In genomic region chrX:32026772-32027171, GRCh38 we compare ENCODE assay signal across 22 cellular contexts.
A peak's percentile ranks its signal among the peaks of the same experiment; 100 is the strongest.
DNase-seq lines count a peak whose midpoint lies in the region; ATAC-seq, FAIRE-seq and TF ChIP-seq lines count a peak whose summit lies in the region.
"Had no signal": no experiment of that assay in that cellular context is flagged by ENCODE, and none has a peak within 500 bp of the region (broad histone marks: within the 10 kb centered on the region; RNA-seq: fewer than 3 reads in every experiment).

No MANE protein-coding gene starts in this region.

- H3K79me1 ChIP-seq in H1 (ENCODE audit: low read depth, low read length) = no peaks in the 10 kb centered on the region
- H3K79me1 ChIP-seq in neuronal stem cell (ENCODE audit: low read depth, low read length) = no peaks in the 10 kb centered on the region

- no peaks in the 10 kb centered on the region for H3K79me2 ChIP-seq in H1 (ENCODE audit: control insufficient read depth in 1 of 2, insufficient read depth in 2 of 2, low read length in 2 of 2)

- no peak for FAIRE-seq in H1 (lab: Jason Lieb, UNC)
- FAIRE-seq: A204.1, GM12891, GM19239 had no signal

- H3K4me1 Mint-ChIP-seq in WTC11 = no peaks in the 10 kb centered on the region
- H3K4me1 Mint-ChIP-seq: CD14-positive monocyte; CD4-positive, alpha-beta memory T cell; CD4-positive, CD25-positive, alpha-beta regulatory T cell; CD8-positive, alpha-beta memory T cell had no signal

- H4K8ac ChIP-seq in H1 (ENCODE audit: extremely low read depth, insufficient read depth, low read length) (no peak overlapping the region), neuronal stem cell (ENCODE audit: low read depth, low read length) (no peak overlapping the region)

- DNase-seq in WTC11 (ENCODE audit: low spot score) (no peak), H1 (ENCODE audit: low read depth in 1 of 2, low spot score in 2 of 2) (no peak), neuronal stem cell (ENCODE audit: low spot score) (no peak), DMS153 treated with DMSO at 0.1 percent for 48 hours (lab: John Stamatoyannopoulos, UW; ENCODE audit: unreplicated experiment) (no peak)
- DNase-seq: 8988T; ACHN; BE2C; C1 segment of cervical spinal cord; CD4-positive, alpha-beta memory T cell; CD4-positive, CD25-positive, alpha-beta regulatory T cell; CD8-positive, alpha-beta memory T cell; COR-L47; DMS 273 treated with DMSO at 0.1 percent for 48 hours; DMS153; DMS79 treated with DMSO at 0.1 percent for 48 hours; GF-D8 had no signal

- H3K36me3 Mint-ChIP-seq in WTC11 = peaks cover 3% of the 10 kb centered on the region; the same call in 1 of the 2 replicates
- H3K36me3 Mint-ChIP-seq: CD14-positive monocyte; CD4-positive, alpha-beta memory T cell; CD4-positive, CD25-positive, alpha-beta regulatory T cell; CD8-positive, alpha-beta memory T cell had no signal

- TF ChIP-seq EP300 in H1 (IDR thresholded peaks at IDR 0.05; ENCODE audit: borderline replicate concordance in 1 of 2, low read depth in 2 of 2, low read length in 2 of 2) = no peak

- H3K9me3 Mint-ChIP-seq in WTC11 = no peaks in the 10 kb centered on the region; the same call in 1 of the 2 replicates

- H3K4me2 ChIP-seq in H1 (ENCODE audit: insufficient read depth in 1 of 2, low read depth in 2 of 2, low read length in 2 of 2) (no peak overlapping the region), neuronal stem cell (ENCODE audit: insufficient read depth, low read length, poor library complexity, severe bottlenecking) (no peak overlapping the region)
- H3K4me2 ChIP-seq: BLaER1 had no signal

- CTCF ChIA-PET in WTC11 (lab: Charles Lee) (no interaction called here), H1 (lab: Charles Lee; ENCODE audit: partially characterized antibody) (no interaction called here)

- ATAC-seq in WTC11 (no peak), GM21576 (IDR thresholded peaks at IDR 0.05; ENCODE audit: unreplicated experiment) (no peak)

- no peaks in the 10 kb centered on the region for H4K20me1 ChIP-seq in H1 (replicated peaks in 1 of 2; ENCODE audit: control insufficient read depth in 1 of 2, insufficient read depth in 2 of 2, low read length in 2 of 2)
- H4K20me1 ChIP-seq: BLaER1 had no signal

- POLR2A ChIA-PET in WTC11 (lab: Charles Lee) = no interaction called here
- POLR2A ChIA-PET in H1 (lab: Charles Lee; ENCODE audit: partially characterized antibody) = no interaction called here

- H2BK120ac ChIP-seq in H1 (replicated peaks; ENCODE audit: low read depth, low read length) (no peak overlapping the region), neuronal stem cell (ENCODE audit: low read depth, low read length) (no peak overlapping the region)

- H3K27me3 ChIP-seq in H1 (replicated peaks in 1 of 4; ENCODE audit: control insufficient read depth in 3 of 4, extremely low read depth in 1 of 4, insufficient read depth in 3 of 4, low read length in 3 of 4) (no peaks in the 10 kb centered on the region), neuronal stem cell (ENCODE audit: control insufficient read depth in 3 of 3, insufficient read depth in 3 of 3, low read depth in 1 of 3, low read length in 3 of 3) (no peaks in the 10 kb centered on the region)
- H3K27me3 ChIP-seq: BE2C, BLaER1 had no signal

- H2AK5ac ChIP-seq in H1 (ENCODE audit: low read depth, low read length) (no peak overlapping the region), neuronal stem cell (ENCODE audit: low read depth, low read length) (no peak overlapping the region)

- no peak for TF ChIP-seq CTCF in WTC11 (IDR thresholded peaks at IDR 0.05)
- TF ChIP-seq CTCF in H1 (IDR thresholded peaks at IDR 0.05; ENCODE audit: control extremely low read depth in 1 of 3, insufficient read depth in 1 of 3, low read depth in 1 of 3, low read length in 3 of 3) = no peak

- H4K5ac ChIP-seq in H1 (ENCODE audit: insufficient read length, low read depth, low read length) = no peak overlapping the region

- H2BK12ac ChIP-seq in H1 (ENCODE audit: low read depth, low read length) = no peak overlapping the region
- H2BK12ac ChIP-seq in neuronal stem cell (ENCODE audit: low read length) = no peak overlapping the region

- H3K27ac ChIP-seq in H1 (ENCODE audit: low read depth, low read length) (no peak overlapping the region), neuronal stem cell (replicated peaks; ENCODE audit: low read length) (no peak overlapping the region)
- H3K27ac ChIP-seq: BLaER1 had no signal

- no peaks in the 10 kb centered on the region for H3K9me3 ChIP-seq in H1 (ENCODE audit: insufficient read depth in 2 of 2, low read depth in 1 of 2, low read length in 1 of 2)
- no peaks in the 10 kb centered on the region for H3K9me3 ChIP-seq in neuronal stem cell (replicated peaks in 1 of 2; ENCODE audit: control insufficient read depth in 2 of 2, insufficient read depth in 1 of 2, low read depth in 1 of 2, low read length in 2 of 2)
- H3K9me3 ChIP-seq: BE2C, BLaER1 had no signal

- H3K23me2 ChIP-seq in H1 (ENCODE audit: low read depth, low read length) = no peaks in the 10 kb centered on the region

- no peak for TF ChIP-seq POLR2A in H1 (IDR thresholded peaks at IDR 0.05; ENCODE audit: control extremely low read depth in 1 of 2, low read depth in 2 of 2, low read length in 2 of 2)

- H3K14ac ChIP-seq in H1 (ENCODE audit: insufficient read length) (no peak overlapping the region), neuronal stem cell (ENCODE audit: low read length) (no peak overlapping the region)

- H3K4me3 Mint-ChIP-seq in WTC11 = no peak overlapping the region
- H3K4me3 Mint-ChIP-seq: CD14-positive monocyte; CD4-positive, alpha-beta memory T cell; CD4-positive, CD25-positive, alpha-beta regulatory T cell; CD8-positive, alpha-beta memory T cell had no signal

- no peak overlapping the region for H3K27ac Mint-ChIP-seq in WTC11
- H3K27ac Mint-ChIP-seq: CD14-positive monocyte; CD4-positive, alpha-beta memory T cell; CD4-positive, CD25-positive, alpha-beta regulatory T cell; CD8-positive, alpha-beta memory T cell had no signal

- no peaks in the 10 kb centered on the region for H3K4me1 ChIP-seq in H1 (replicated peaks in 1 of 4; ENCODE audit: control insufficient read depth in 3 of 4, insufficient read depth in 4 of 4, low read length in 3 of 4)
- no peaks in the 10 kb centered on the region for H3K4me1 ChIP-seq in neuronal stem cell (ENCODE audit: control insufficient read depth in 2 of 2, insufficient read depth in 1 of 2, low read depth in 1 of 2, low read length in 2 of 2)
- H3K4me1 ChIP-seq: BE2C, BLaER1 had no signal

- no peaks in the 10 kb centered on the region for H3K27me3 Mint-ChIP-seq in WTC11 (ENCODE audit: low read depth)
- H3K27me3 Mint-ChIP-seq: CD4-positive, alpha-beta memory T cell; CD4-positive, CD25-positive, alpha-beta regulatory T cell had no signal

- H4K91ac ChIP-seq in H1 (replicated peaks; ENCODE audit: insufficient read length, low read length) (no peak overlapping the region), neuronal stem cell (ENCODE audit: low read depth, low read length, poor library complexity) (no peak overlapping the region)

- H2BK20ac ChIP-seq in H1 (ENCODE audit: low read length) = no peak overlapping the region

- no peak for TF ChIP-seq RAD21 in H1 (IDR thresholded peaks at IDR 0.05 in 1 of 2, conservative IDR thresholded peaks at IDR 0.05 in 1 of 2; ENCODE audit: low read depth in 2 of 2, low read length in 2 of 2)

- H3K23ac ChIP-seq in H1 (ENCODE audit: insufficient read length) = no peak overlapping the region
- no peak overlapping the region for H3K23ac ChIP-seq in neuronal stem cell (ENCODE audit: low read depth, low read length, poor library complexity)

- no peak overlapping the region for H2BK5ac ChIP-seq in H1 (ENCODE audit: low read depth, low read length)
- no peak overlapping the region for H2BK5ac ChIP-seq in neuronal stem cell (ENCODE audit: low read length)

- no peak overlapping the region for H3K56ac ChIP-seq in H1 (replicated peaks; ENCODE audit: insufficient read length, low read depth, low read length)

- H2AFZ ChIP-seq in H1 (ENCODE audit: low read length) = no peak overlapping the region
- H2AFZ ChIP-seq in neuronal stem cell (ENCODE audit: low read length) = no peak overlapping the region

- H3K9ac ChIP-seq in H1 (replicated peaks in 1 of 4; ENCODE audit: extremely low read depth in 1 of 4, low read depth in 3 of 4, low read length in 3 of 4) = no peak overlapping the region
- H3K9ac ChIP-seq in neuronal stem cell (ENCODE audit: low read depth, low read length, poor library complexity) = no peak overlapping the region
- H3K9ac ChIP-seq: BLaER1 had no signal

- H2BK15ac ChIP-seq in H1 (ENCODE audit: low read length) (no peak overlapping the region), neuronal stem cell (ENCODE audit: low read length) (no peak overlapping the region)

- 57% methylated on average over 1 of the region's 3 CpGs; no CpG with 5 or more reads in 1 of the 2 experiments for WGBS in H1 (ENCODE audit: extremely low coverage in 1 of 2, insufficient coverage in 1 of 2, insufficient read length in 1 of 2, insufficient replicate concordance in 2 of 2, low coverage in 1 of 2, low lambda C conversion rate in 2 of 2, missing lambda C conversion rate in 1 of 2), 2 experiments
- WGBS in neuronal stem cell (ENCODE audit: extremely low coverage in 2 of 2, insufficient read length in 2 of 2, insufficient replicate concordance in 1 of 2), 2 donors = no CpG with 5 or more reads among the region's 3 CpGs

- no peak overlapping the region for H3K4me3 ChIP-seq in H1 (ENCODE audit: extremely low read depth in 1 of 4, insufficient read depth in 2 of 4, low read depth in 3 of 4, low read length in 4 of 4)
- H3K4me3 ChIP-seq in neuronal stem cell (ENCODE audit: low read length in 2 of 2) = no peak overlapping the region
- H3K4me3 ChIP-seq: BLaER1 had no signal

- H3K18ac ChIP-seq in H1 (ENCODE audit: extremely low read depth, low read length) (no peak overlapping the region), neuronal stem cell (ENCODE audit: low read length) (no peak overlapping the region)

- H3K4ac ChIP-seq in H1 (replicated peaks; ENCODE audit: insufficient read length, low read depth, low read length) (no peak overlapping the region), neuronal stem cell (ENCODE audit: low read length) (no peak overlapping the region)

- H3K36me3 ChIP-seq in H1 (ENCODE audit: control insufficient read depth in 2 of 4, insufficient read depth in 4 of 4, low read length in 3 of 4) (no peaks in the 10 kb centered on the region), neuronal stem cell (replicated peaks in 1 of 2; ENCODE audit: control insufficient read depth in 2 of 2, insufficient read depth in 2 of 2, low read length in 2 of 2) (no peaks in the 10 kb centered on the region)
- H3K36me3 ChIP-seq: BE2C, BLaER1 had no signal

TF ChIP-seq in H1, 55 proteins besides CTCF, POLR2A, EP300 and RAD21 (continues in another document):
- TF ChIP-seq RNF2 (IDR thresholded peaks at IDR 0.05; ENCODE audit: borderline replicate concordance, low read depth, low read length, missing control alignments, poor library complexity, severe bottlenecking) = no peak
- TF ChIP-seq USF2 (IDR thresholded peaks at IDR 0.05; ENCODE audit: low read length) = 0 out of 2 replicates have a peak, but pooled peaks have one; percentile 11

Comparison
In these comparisons a context has a peak if more than half of its experiments do, and no peak if none do; other contexts are left out.
1. Of the 9 proteins assayed by ChIP-seq in both WTC11 and H1: peak only in WTC11: none; only in H1: none; in both: USF2; in neither: 8.